2 cellular contexts compared by ENCODE assay signal in genomic region chr6:94050515-94050914, GRCh38.
A peak's percentile ranks its signal among the peaks of the same experiment; 100 is the strongest.
TF ChIP-seq lines count a peak whose summit lies in the region.

No MANE protein-coding gene starts in this region.

TF ChIP-seq in GM23338, 12 proteins besides CTCF, POLR2A, EP300 and RAD21:
- TF ChIP-seq ETS1 (IDR thresholded peaks at IDR 0.05) (no peak), EZH2phosphoT487 (IDR thresholded peaks at IDR 0.05; ENCODE audit: unreplicated experiment) (no peak), JUNB (IDR thresholded peaks at IDR 0.05; ENCODE audit: unreplicated experiment) (no peak), REST (IDR thresholded peaks at IDR 0.05; ENCODE audit: unreplicated experiment) (no peak), STAT1 (IDR thresholded peaks at IDR 0.05; ENCODE audit: unreplicated experiment) (no peak), ZNF114 (CRISPR knock-in tag; IDR thresholded peaks at IDR 0.05) (no peak), ZNF331 (CRISPR knock-in tag; IDR thresholded peaks at IDR 0.05; ENCODE audit: low read depth) (no peak), POLR2AphosphoS5 (IDR thresholded peaks at IDR 0.05; ENCODE audit: low read depth) (no peak), NANOG (IDR thresholded peaks at IDR 0.05; ENCODE audit: borderline replicate concordance) (no peak), ZNF462 (CRISPR knock-in tag; IDR thresholded peaks at IDR 0.05) (no peak), CREB1 (CRISPR knock-in tag; IDR thresholded peaks at IDR 0.05; ENCODE audit: low read depth) (no peak), EZH2 (IDR thresholded peaks at IDR 0.05; ENCODE audit: low read depth, unreplicated experiment) (no peak)

TF ChIP-seq in H1, 55 proteins besides CTCF, POLR2A, EP300 and RAD21:
- TF ChIP-seq ATF3 (IDR thresholded peaks at IDR 0.05; ENCODE audit: insufficient read depth, low read depth, low read length) (no peak), BCL11A (IDR thresholded peaks at IDR 0.05; ENCODE audit: low read depth in 2 of 2, low read length in 2 of 2) (no peak), TEAD4 (IDR thresholded peaks at IDR 0.05; ENCODE audit: low read depth, low read length) (peak; percentile 50; the same call in 1 of the 2 replicates)
